ENCODE assay signal across 10 cellular contexts in genomic region chr2:120934891-120935338, GRCh38.
DNase-seq lines count a peak whose midpoint lies in the region; ATAC-seq and TF ChIP-seq lines count a peak whose summit lies in the region.
"Had no signal": no experiment of that assay in that cellular context is flagged by ENCODE, and none has a peak within 500 bp of the region (broad histone marks: within the 10 kb centered on the region; RNA-seq: fewer than 3 reads in every experiment).

No MANE protein-coding gene starts in this region.

- H3K36me3 ChIP-seq in spleen, result no peaks in the 10 kb centered on the region

- TF ChIP-seq CTCF in fibroblast of villous mesenchyme (IDR thresholded peaks at IDR 0.05; ENCODE audit: insufficient read depth, low read depth, low read length), result no peak
- no peak for TF ChIP-seq CTCF in spleen (IDR thresholded peaks at IDR 0.05 in 8 of 11, conservative IDR thresholded peaks at IDR 0.05 in 3 of 11)

- H3K27me3 ChIP-seq in spleen (replicated peaks in 1 of 7), result peaks cover 0 to 5% (median 0%) of the 10 kb centered on the region in 7 donors

- peaks cover 0 to 9% (median 0%) of the 10 kb centered on the region in 8 donors for H3K9me3 ChIP-seq in spleen

- DNase-seq in EH (ENCODE audit: low read depth) (peak; percentile 99), fibroblast of villous mesenchyme (ENCODE audit: low read depth) (peak; percentile 91), renal cortical epithelial cell (ENCODE audit: low read depth) (peak; percentile 88), putamen (ENCODE audit: low spot score) (no peak), NCI-H1930 (lab: John Stamatoyannopoulos, UW) (no peak), spleen (no peak)
- DNase-seq: activated CD4-positive, alpha-beta T cell treated with anti-CD3 and anti-CD28 coated beads, Interleukin-2, amount 50 U/mL, for 48 hours; foreskin melanocyte had no signal

- H3K4me3 ChIP-seq in fibroblast of villous mesenchyme (ENCODE audit: low read depth, low read length) (no peak overlapping the region), spleen (no peak overlapping the region)

- peak; percentile 65 for ATAC-seq in SK-N-SH treated with all-trans-retinoic acid at 6 μM for 48 hours
- no peak for ATAC-seq in HG03039 (IDR thresholded peaks at IDR 0.05; ENCODE audit: unreplicated experiment)

- peaks cover 0 to 25% (median 3%) of the 10 kb centered on the region in 6 donors for H3K4me1 ChIP-seq in spleen

- intact Hi-C loops in spleen (cut with DNase I; ENCODE audit: low total_unique reads), result no loop called here

- 54 to 84% (median 75%) methylated on average over 10 of the region's 10 CpGs for WGBS in spleen, 5 donors

- no peak for TF ChIP-seq POLR2A in spleen (IDR thresholded peaks at IDR 0.05)

- H3K27ac ChIP-seq in spleen, result peak overlapping the region in 2 of 8 donors; percentile 12 to 13

TF ChIP-seq in SK-N-SH treated with all-trans-retinoic acid at 6 μM for 48 hours, 23 proteins besides CTCF, POLR2A, EP300 and RAD21:
- TF ChIP-seq ISL1 (CRISPR knock-in tag; IDR thresholded peaks at IDR 0.05) (peak; percentile 17; the same call in 1 of the 2 replicates), TSHZ2 (CRISPR knock-in tag; IDR thresholded peaks at IDR 0.05) (no peak), CSRNP3 (CRISPR knock-in tag; IDR thresholded peaks at IDR 0.05) (no peak)

Comparison
In these comparisons a context has a peak if more than half of its experiments do, and no peak if none do; other contexts are left out.
1. DNase-seq: peak in EH (single experiment), fibroblast of villous mesenchyme (single experiment) and renal cortical epithelial cell (single experiment); none in putamen (single experiment), NCI-H1930 (0 of 2) and spleen (single experiment).